1 cellular context compared by ENCODE assay signal in the genomic region with DNA sequence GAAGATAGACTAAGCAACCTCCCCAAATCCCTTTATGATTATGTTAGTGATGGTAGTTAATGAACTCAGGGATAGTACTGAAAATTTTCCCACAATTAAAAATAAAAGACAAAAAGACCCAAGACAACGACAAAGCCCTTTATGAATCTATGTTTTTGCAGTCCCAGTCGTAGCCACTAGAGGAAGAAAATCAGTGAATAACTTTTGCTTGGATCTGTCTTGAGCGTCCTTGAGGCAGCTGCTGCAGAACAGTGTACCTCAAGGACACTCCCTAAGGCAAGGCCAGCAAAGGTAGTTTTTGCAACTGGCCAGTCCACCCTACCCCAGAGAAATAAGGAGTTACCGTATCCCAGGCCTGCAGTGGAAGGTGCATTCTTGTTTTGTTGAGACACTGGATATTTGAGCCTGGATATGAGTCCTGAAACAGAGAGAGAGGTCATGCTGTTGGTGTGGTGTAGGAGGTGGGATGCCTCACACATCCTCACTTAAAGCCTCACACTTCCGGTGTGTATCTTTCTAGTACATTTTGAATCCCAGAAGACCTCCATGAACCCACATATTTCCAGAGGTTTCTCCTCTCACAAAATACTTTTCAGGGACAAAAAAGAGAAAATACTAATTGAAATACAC.
TF ChIP-seq lines count a peak whose summit lies in the region.

No MANE protein-coding gene starts in this region.

TF ChIP-seq in HCT116, 20 proteins besides CTCF, POLR2A, EP300 and RAD21 (continued from another document):
- TF ChIP-seq ATF3 (IDR thresholded peaks at IDR 0.05) (no peak), SRF (IDR thresholded peaks at IDR 0.05; ENCODE audit: low read depth) (no peak), CEBPB (IDR thresholded peaks at IDR 0.05; ENCODE audit: low read depth) (no peak), CBX3 (IDR thresholded peaks at IDR 0.05; ENCODE audit: low read depth) (no peak), FOSL1 (IDR thresholded peaks at IDR 0.05; ENCODE audit: low read depth) (no peak), EZH2phosphoT487 (IDR thresholded peaks at IDR 0.05; ENCODE audit: borderline replicate concordance) (no peak)
- TF ChIP-seq, protein P1, sequence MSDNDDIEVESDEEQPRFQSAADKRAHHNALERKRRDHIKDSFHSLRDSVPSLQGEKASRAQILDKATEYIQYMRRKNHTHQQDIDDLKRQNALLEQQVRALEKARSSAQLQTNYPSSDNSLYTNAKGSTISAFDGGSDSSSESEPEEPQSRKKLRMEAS (IDR thresholded peaks at IDR 0.05) = no peak
